26 cellular contexts compared by ENCODE assay signal in genomic region chr4:166991162-166991561, GRCh38.
"Had no signal": no experiment of that assay in that cellular context is flagged by ENCODE, and none has a peak within 500 bp of the region (broad histone marks: within the 10 kb centered on the region; RNA-seq: fewer than 3 reads in every experiment).

No MANE protein-coding gene starts in this region.

- H3K27ac ChIP-seq: coronary artery, esophagus squamous epithelium, gastrocnemius medialis, lower lobe of right lung, prostate gland, right atrium auricular region, testis, tibial artery had no signal

- H3K36me3 ChIP-seq: esophagus squamous epithelium, gastrocnemius medialis, lower lobe of right lung, prostate gland, right atrium auricular region, tibial artery had no signal

- H3K27me3 ChIP-seq: gastrocnemius medialis, right atrium auricular region, testis, tibial artery had no signal

- DNase-seq: dermis blood vessel endothelial cell; effector memory CD4-positive, alpha-beta T cell; esophagus squamous epithelium; foreskin fibroblast; gastrocnemius medialis; head of caudate nucleus; left ventricle myocardium superior; lower lobe of right lung; naive thymus-derived CD8-positive, alpha-beta T cell; nephron progenitor cell; nucleus accumbens; stimulated activated CD4-positive, alpha-beta T cell treated with anti-CD3 and anti-CD28 coated beads, Interleukin-12 subunit alpha, Interleukin-12 subunit beta, amount 100 ng/mL, for 4 hours; stimulated activated CD4-positive, alpha-beta T cell treated with anti-CD3 and anti-CD28 coated beads, Interleukin-2, amount 100 ng/mL, for 24 hours; stimulated activated CD4-positive, alpha-beta T cell treated with anti-CD3 and anti-CD28 coated beads, Interleukin-4, amount 100 ng/mL, for 24 hours; stimulated activated naive CD8-positive, alpha-beta T cell treated with anti-CD3 and anti-CD28 coated beads, Interleukin-15, Interleukin-2, amounts not matched to agents 100 U/mL and 50 U/mL, for 24 hours; substantia nigra; testis; tibial artery had no signal

- H3K4me1 ChIP-seq: esophagus squamous epithelium, gastrocnemius medialis, lower lobe of right lung, prostate gland, right atrium auricular region, testis, tibial artery had no signal

- H3K4me2 ChIP-seq: smooth muscle cell had no signal

- H3K4me3 ChIP-seq: coronary artery, esophagus squamous epithelium, gastrocnemius medialis, lower lobe of right lung, prostate gland, right atrium auricular region, smooth muscle cell, testis, tibial artery had no signal

- H3K9me3 ChIP-seq: esophagus squamous epithelium, gastrocnemius medialis, lower lobe of right lung, prostate gland, right atrium auricular region, testis, tibial artery had no signal

- ATAC-seq: gastrocnemius medialis; left ventricle myocardium superior; lower lobe of right lung; naive thymus-derived CD8-positive, alpha-beta T cell; sciatic nerve; stimulated activated effector memory CD8-positive, alpha-beta T cell treated with anti-CD3 and anti-CD28 coated beads, Interleukin-12 subunit alpha, Interleukin-12 subunit beta, amount 100 ng/mL, for 72 hours; stimulated activated naive CD8-positive, alpha-beta T cell treated with anti-CD3 and anti-CD28 coated beads, Interleukin-15, Interleukin-2, amounts not matched to agents 100 U/mL and 50 U/mL, for 24 hours had no signal

- FAIRE-seq: endothelial cell of umbilical vein, keratinocyte had no signal
